In genomic region chr11:82701847-82702520, GRCh38 we compare ENCODE assay signal across 9 cellular contexts.
DNase-seq lines count a peak whose midpoint lies in the region; ATAC-seq and TF ChIP-seq lines count a peak whose summit lies in the region.
"Had no signal": no experiment of that assay in that cellular context is flagged by ENCODE, and none has a peak within 500 bp of the region (broad histone marks: within the 10 kb centered on the region; RNA-seq: fewer than 3 reads in every experiment).

No MANE protein-coding gene starts in this region.

- peak; percentile 24 for DNase-seq in NCI-H1092 treated with DMSO at 0.1 percent for 48 hours (lab: John Stamatoyannopoulos, UW)
- no peak for DNase-seq in NCI-H1092 (lab: John Stamatoyannopoulos, UW)
- peak; percentile 24 for DNase-seq in KG1 (lab: John Stamatoyannopoulos, UW)
- peak; percentile 82 for DNase-seq in inferior parietal cortex (ENCODE audit: extremely low spot score)
- DNase-seq in T1000 (lab: John Stamatoyannopoulos, UW), result no peak

- ATAC-seq in GM18861 (IDR thresholded peaks at IDR 0.05; ENCODE audit: unreplicated experiment), result peak; percentile 47
- no peak for ATAC-seq in GM18520 (IDR thresholded peaks at IDR 0.05; ENCODE audit: unreplicated experiment)

- peak; percentile 78 for TF ChIP-seq CTCF in VCaP (conservative IDR thresholded peaks at IDR 0.05)

- no peak overlapping the region for H3K27ac ChIP-seq in VCaP
- H3K27ac ChIP-seq: BLaER1 had no signal

Comparison
In these comparisons a context has a peak if more than half of its experiments do, and no peak if none do; other contexts are left out.
1. DNase-seq: peak in NCI-H1092 treated with DMSO at 0.1 percent for 48 hours (single experiment), KG1 (single experiment) and inferior parietal cortex (single experiment); none in NCI-H1092 (single experiment) and T1000 (single experiment).